8 cellular contexts compared by ENCODE assay signal in genomic region chr1:1324084-1324523, GRCh38. TPM values are rescaled to one million over a fixed set of nuclear protein-coding genes. Genes with fewer than 3 reads are reported as not detected.
DNase-seq lines count a peak whose midpoint lies in the region; ATAC-seq lines count a peak whose summit lies in the region.

No MANE protein-coding gene starts in this region.

- peaks cover 27 to 44% (median 38%) of the 10 kb centered on the region in 3 donors for H3K4me1 Mint-ChIP-seq in T-cell

- ATAC-seq in GM18502 (IDR thresholded peaks at IDR 0.05; ENCODE audit: poor library complexity, unreplicated experiment), result peak; percentile 35
- peak; percentile 21 for ATAC-seq in HG02588 (IDR thresholded peaks at IDR 0.05; ENCODE audit: unreplicated experiment)
- ATAC-seq in T-cell (replicated peaks in 1 of 4), result peak in 3 of 4 experiments; percentile 36 to 42 (median 38)
- ATAC-seq in GM18858 (IDR thresholded peaks at IDR 0.05; ENCODE audit: unreplicated experiment), result no peak

- peak overlapping the region; percentile 71 for H3K4me3 ChIP-seq in iPS-15b (ENCODE audit: low read depth, low read length)

- no peaks in the 10 kb centered on the region for H3K9me3 ChIP-seq in iPS-15b (ENCODE audit: control insufficient read depth, insufficient read depth, low read length)

- peak overlapping the region; percentile 50 to 89 (median 82) for H3K4me3 Mint-ChIP-seq in T-cell

- CTCF ChIA-PET in T-cell (lab: Charles Lee), result no interaction called here

- H3K4me1 ChIP-seq in iPS-15b (ENCODE audit: control insufficient read depth, insufficient read depth, low read length), result peaks cover 3% of the 10 kb centered on the region

- DNase-seq in T-cell (peak in 1 of 34 experiments; percentile 28), substantia nigra (lab: John Stamatoyannopoulos, UW) (no peak), DMS153 (lab: John Stamatoyannopoulos, UW) (no peak), NCI-H2029 treated with DMSO at 0.1 percent for 48 hours (lab: John Stamatoyannopoulos, UW) (no peak)

- H3K27ac ChIP-seq in substantia nigra (ENCODE audit: low read depth, low read length, poor library complexity, severe bottlenecking), result peak overlapping the region; percentile 63

- H3K9ac ChIP-seq in iPS-15b (ENCODE audit: low read depth, low read length), result peak overlapping the region; percentile 79

- no peak overlapping the region for H3K27ac Mint-ChIP-seq in T-cell

- peaks cover 6% of the 10 kb centered on the region for H3K36me3 Mint-ChIP-seq in T-cell

- H3K36me3 ChIP-seq in iPS-15b (ENCODE audit: control insufficient read depth, insufficient read depth, low read length), result peaks cover 32% of the 10 kb centered on the region

- no peaks in the 10 kb centered on the region for H3K27me3 ChIP-seq in iPS-15b (ENCODE audit: control insufficient read depth, insufficient read depth, low read length)

- no peaks in the 10 kb centered on the region for H3K27me3 Mint-ChIP-seq in T-cell

- POLR2A ChIA-PET in T-cell (lab: Charles Lee), result no interaction called here

- H3K9me3 Mint-ChIP-seq in T-cell, result no peaks in the 10 kb centered on the region

RNA-seq across cellular contexts. Expression of gene INTS11, which starts 0.4 kb away (rescaled TPM):
- 100 to 1,000 TPM; 161 to 200 (median 182) TPM for total RNA-seq in T-cell

RNA-seq across cellular contexts. Expression of gene CPTP, which starts 0.5 kb away (rescaled TPM):
- 10 to 100 TPM; 15.8 to 35.8 (median 29.9) TPM for total RNA-seq in T-cell

RNA-seq across cellular contexts. Expression of gene TAS1R3, which starts 7.0 kb away (rescaled TPM):
- total RNA-seq in T-cell, result 1 to 10 TPM; 1.6 to 2.3 (median 2.1) TPM

RNA-seq across cellular contexts. Expression of gene PUSL1, which starts 15.7 kb away (rescaled TPM):
- 10 to 100 TPM; 16.7 to 26.4 (median 22.6) TPM for total RNA-seq in T-cell

RNA-seq across cellular contexts. Expression of gene ACAP3, which starts 16.4 kb away (rescaled TPM):
- total RNA-seq in T-cell, result 100 to 1,000 TPM in 2 of 5 donors, 10 to 100 TPM in 3; 63.0 to 107 (median 99.8) TPM
